8 cellular contexts compared by ENCODE assay signal in genomic region chr9:72038890-72039410, GRCh38. TPM values are rescaled to one million over a fixed set of nuclear protein-coding genes. Genes with fewer than 3 reads are reported as not detected.
A peak's percentile ranks its signal among the peaks of the same experiment; 100 is the strongest.
DNase-seq lines count a peak whose midpoint lies in the region; ATAC-seq lines count a peak whose summit lies in the region.

No MANE protein-coding gene starts in this region.

- DNase-seq in AML-193 (lab: John Stamatoyannopoulos, UW) (peak; percentile 25 to 39), NCI-H526 treated with DMSO at 0.1 percent for 48 hours (lab: John Stamatoyannopoulos, UW) (peak; percentile 46), lung microvascular endothelial cell (ENCODE audit: low read depth in 2 of 2) (peak; percentile 71 to 77)
- peak; percentile 50 to 51 for DNase-seq in activated CD4-positive, alpha-beta T cell treated with anti-CD3 and anti-CD28 coated beads, Interleukin-2, amount 50 U/mL, for 4 hours
- peak; percentile 35 for DNase-seq in effector CD4-positive, alpha-beta T cell
- peak; percentile 35 for DNase-seq in stimulated activated CD8-positive, alpha-beta memory T cell treated with anti-CD3 and anti-CD28 coated beads, Interleukin-15, amount 100 ng/mL, for 24 hours (ENCODE audit: low read depth)

- ATAC-seq in GM18868 (IDR thresholded peaks at IDR 0.05; ENCODE audit: unreplicated experiment) (peak; percentile 72), HG03135 (IDR thresholded peaks at IDR 0.05; ENCODE audit: unreplicated experiment) (peak; percentile 79)

RNA-seq across cellular contexts. Expression of gene C9orf57, which starts 21.5 kb away (rescaled TPM):
- not detected in 2 replicates for total RNA-seq in lung microvascular endothelial cell

Comparison
In these comparisons a context has a peak if more than half of its experiments do, and no peak if none do; other contexts are left out.
1. Peak in every context shown above with its lines: DNase-seq and ATAC-seq.